8 cellular contexts compared by ENCODE assay signal in genomic region chr12:6778571-6779550, GRCh38. TPM values are rescaled to one million over a fixed set of nuclear protein-coding genes. Genes with fewer than 3 reads are reported as not detected.
DNase-seq lines count a peak whose midpoint lies in the region; ATAC-seq and TF ChIP-seq lines count a peak whose summit lies in the region.

No MANE protein-coding gene starts in this region.

- POLR2A ChIA-PET in T-cell (lab: Charles Lee): no interaction called here

- H3K9me3 Mint-ChIP-seq in T-cell: no peaks in the 10 kb centered on the region

- H3K36me3 Mint-ChIP-seq in T-cell: no peaks in the 10 kb centered on the region

- peak overlapping the region in 9 of 10 donors; percentile 49 to 73 (median 62) for H3K27ac ChIP-seq in heart right ventricle
- H3K27ac ChIP-seq in upper lobe of left lung: peak overlapping the region in 3 of 4 donors; percentile 25 to 68 (median 64)

- peak in 8 of 9 donors; percentile 92 to 97 (median 96) for TF ChIP-seq CTCF in heart right ventricle (IDR thresholded peaks at IDR 0.05)
- peak; percentile 91 to 99 (median 98) for TF ChIP-seq CTCF in upper lobe of left lung (IDR thresholded peaks at IDR 0.05)

- peak overlapping the region; percentile 77 to 98 (median 80) for H3K4me3 Mint-ChIP-seq in T-cell

- peak in 1 of 4 donors; percentile 14 for TF ChIP-seq POLR2A in upper lobe of left lung (IDR thresholded peaks at IDR 0.05)

- peaks cover 45 to 63% (median 54%) of the 10 kb centered on the region in 3 donors for H3K4me1 Mint-ChIP-seq in T-cell

- peak; percentile 87 for DNase-seq in GM04504 (ENCODE audit: low read depth)
- peak; percentile 96 for DNase-seq in NCI-H146 treated with DMSO at 0.1 percent for 48 hours (lab: John Stamatoyannopoulos, UW; ENCODE audit: unreplicated experiment)
- DNase-seq in T-cell: peak; percentile 63 to 87 (median 80)
- peak; percentile 88 for DNase-seq in amniotic epithelial cell (ENCODE audit: low read depth)
- peak; percentile 92 to 97 for DNase-seq in heart right ventricle
- DNase-seq in posterior cingulate gyrus: peak; percentile 83 to 98 (median 93)
- peak; percentile 92 to 97 for DNase-seq in upper lobe of left lung

- CTCF ChIA-PET in T-cell (lab: Charles Lee): interaction anchor here (0.5 to 2.2 kb wide), 12 partner anchors 11 to 493 kb away, joined by 3 to 8 read pairs (median 4); partner anchors contain the start of genes CD4 (in 1 of the 2), CDCA3 (in 1 of the 2) and MLF2 (in 1 of the 2)

- no peak for TF ChIP-seq EP300 in upper lobe of left lung (IDR thresholded peaks at IDR 0.05)

- H3K9me3 ChIP-seq in heart right ventricle: no peaks in the 10 kb centered on the region
- no peaks in the 10 kb centered on the region for H3K9me3 ChIP-seq in upper lobe of left lung

- H3K27ac Mint-ChIP-seq in T-cell: peak overlapping the region; percentile 80 to 85

- ATAC-seq in HG02623 (IDR thresholded peaks at IDR 0.05; ENCODE audit: unreplicated experiment) (peak; percentile 76), T-cell (replicated peaks in 1 of 4) (peak; percentile 83 to 89 (median 84)), heart right ventricle (peak; percentile 94 to 97 (median 96)), upper lobe of left lung (ENCODE audit: low FRiP score in 2 of 2) (peak; percentile 97 to 98)

- peaks cover 9 to 20% of the 10 kb centered on the region in 2 donors for H3K27me3 Mint-ChIP-seq in T-cell

- H3K36me3 ChIP-seq in heart right ventricle: peaks cover 0 to 9% (median 0%) of the 10 kb centered on the region in 9 donors
- no peaks in the 10 kb centered on the region for H3K36me3 ChIP-seq in upper lobe of left lung

- intact Hi-C loops in heart right ventricle (cut with DNase I) (loop anchor here in 9 of 10 donors (1.0 to 5.0 kb wide), 10 partner anchors 25 to 162 kb away; partner anchors contain the start of genes MLF2 (in 5 of the 9), GPR162 (in 1 of the 9) and P3H3 (in 1 of the 9)), posterior cingulate gyrus (cut with DNase I) (loop anchor here (1.0 to 5.0 kb wide), 2 partner anchors 26 to 42 kb away; partner anchors contain the start of gene MLF2)

- peaks cover 0 to 30% (median 15%) of the 10 kb centered on the region in 9 donors for H3K4me1 ChIP-seq in heart right ventricle
- H3K4me1 ChIP-seq in upper lobe of left lung: peaks cover 9 to 16% (median 11%) of the 10 kb centered on the region in 4 donors

- H3K4me3 ChIP-seq in heart right ventricle (peak overlapping the region in 9 of 10 donors; percentile 35 to 60 (median 43)), upper lobe of left lung (peak overlapping the region in 3 of 4 donors; percentile 30 to 48 (median 35))

- 3 to 4% methylated on average over 28 to 35 of the region's 35 CpGs for WGBS in heart right ventricle, 2 donors
- WGBS in upper lobe of left lung, 2 donors: 5 to 7% methylated on average over 28 to 35 of the region's 35 CpGs

- H3K27me3 ChIP-seq in heart right ventricle (peaks cover 0 to 40% (median 4%) of the 10 kb centered on the region in 7 donors), upper lobe of left lung (no peaks in the 10 kb centered on the region)

RNA-seq across cellular contexts. Expression of gene LAG3, which starts 6.5 kb away (rescaled TPM):
- total RNA-seq in T-cell (10 to 100 TPM in 1 of 5 donors, 1 to 10 TPM in 4; 3.7 to 10.6 (median 7.3) TPM), heart right ventricle (1 to 10 TPM in 1 of 10 donors, under 1 TPM in 7, not detected in 2; 0.16 to 2.1 (median 0.26) TPM), upper lobe of left lung (1 to 10 TPM in 4 of 6 donors, under 1 TPM in 2; 0.46 to 2.6 (median 1.5) TPM)
- 1 to 10 TPM in 1 of 2 donors, under 1 TPM in 1; 0.13 to 1.2 TPM for polyA plus RNA-seq in heart right ventricle

RNA-seq across cellular contexts. Expression of gene CD4, which starts 10.5 kb away (rescaled TPM):
- total RNA-seq in T-cell (100 to 1,000 TPM; 126 to 205 (median 154) TPM), heart right ventricle (10 to 100 TPM in 2 of 10 donors, 1 to 10 TPM in 8; 2.8 to 44.3 (median 5.0) TPM), upper lobe of left lung (10 to 100 TPM; 10.5 to 86.6 (median 35.6) TPM)
- 1 to 10 TPM; 2.6 to 3.2 TPM for polyA plus RNA-seq in heart right ventricle

RNA-seq across cellular contexts. Expression of gene PTMS, which starts 12.7 kb away (rescaled TPM):
- total RNA-seq in T-cell: 10 to 100 TPM in 3 of 5 donors, 1 to 10 TPM in 2; 6.5 to 15.9 (median 10.6) TPM
- 100 to 1,000 TPM in 5 of 10 donors, 10 to 100 TPM in 5; 73.3 to 194 (median 96.0) TPM for total RNA-seq in heart right ventricle
- polyA plus RNA-seq in heart right ventricle: 100 to 1,000 TPM; 289 to 361 TPM
- 100 to 1,000 TPM; 142 to 463 (median 224) TPM for total RNA-seq in upper lobe of left lung

RNA-seq across cellular contexts. Expression of gene MLF2, which starts 25.9 kb away (rescaled TPM):
- 100 to 1,000 TPM in 1 of 5 donors, 10 to 100 TPM in 4; 83.3 to 125 (median 88.4) TPM for total RNA-seq in T-cell
- total RNA-seq in heart right ventricle: 100 to 1,000 TPM; 135 to 182 (median 148) TPM
- 100 to 1,000 TPM; 108 to 197 TPM for polyA plus RNA-seq in heart right ventricle
- total RNA-seq in upper lobe of left lung: 100 to 1,000 TPM; 136 to 221 (median 144) TPM

RNA-seq across cellular contexts. Expression of gene GPR162, which starts 42.8 kb away (rescaled TPM):
- total RNA-seq in T-cell (under 1 TPM in 2 of 5 donors, not detected in 3; 0.13 to 0.46 TPM), heart right ventricle (1 to 10 TPM; 1.8 to 5.7 (median 3.8) TPM), upper lobe of left lung (10 to 100 TPM in 5 of 6 donors, 1 to 10 TPM in 1; 8.1 to 47.1 (median 16.5) TPM)
- polyA plus RNA-seq in heart right ventricle: 10 to 100 TPM in 1 of 2 donors, 1 to 10 TPM in 1; 7.0 to 16.8 TPM

Comparison
In these comparisons a context has a peak if more than half of its experiments do, and no peak if none do; other contexts are left out.
1. Peak in every context shown above with its lines: DNase-seq, ATAC-seq, H3K4me3 ChIP-seq and H3K27ac ChIP-seq.
2. RNA of gene PTMS, which starts 12.7 kb away (total RNA-seq): 142 to 463 TPM in upper lobe of left lung and 73.3 to 194 TPM in heart right ventricle; 6.5 to 15.9 TPM in T-cell; every median in the first group is over 4 times any median in the second.